ENCODE assay signal across 23 cellular contexts in the genomic region with DNA sequence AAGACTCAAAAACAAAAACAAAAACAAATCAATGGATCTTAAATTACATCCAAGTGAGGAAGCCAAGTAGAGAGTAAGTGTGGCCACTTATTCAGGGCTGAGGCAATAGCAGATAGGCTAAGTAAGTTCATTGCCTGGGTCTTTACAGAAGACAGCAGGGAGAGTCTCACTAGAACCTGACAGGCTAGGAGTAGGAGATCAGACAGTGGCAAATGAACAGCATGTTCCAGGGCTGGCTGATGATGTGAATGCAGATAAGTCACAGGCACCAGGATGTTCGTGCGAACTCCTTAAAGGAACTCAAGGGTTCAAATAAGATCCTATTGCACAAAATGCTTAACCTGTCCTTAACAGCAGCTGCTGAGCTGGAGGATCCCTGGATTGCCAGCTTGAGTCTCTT.
"Had no signal": no experiment of that assay in that cellular context is flagged by ENCODE, and none has a peak within 500 bp of the region (broad histone marks: within the 10 kb centered on the region; RNA-seq: fewer than 3 reads in every experiment).

No MANE protein-coding gene starts in this region.

- H3K4me3 ChIP-seq: esophagus squamous epithelium, spleen, thyroid gland, uterus had no signal

- H3K9me3 ChIP-seq: esophagus squamous epithelium, neutrophil, spleen, thyroid gland, uterus had no signal

- H3K27ac ChIP-seq: brain microvascular endothelial cell, esophagus squamous epithelium, neutrophil, parathyroid adenoma, spleen, thyroid gland, uterus had no signal

- H3K36me3 ChIP-seq: neutrophil, thyroid gland, uterus had no signal

- H3K4me1 ChIP-seq: parathyroid adenoma, uterus had no signal

- DNase-seq: activated CD4-positive, alpha-beta T cell treated with anti-CD3 and anti-CD28 coated beads, Interleukin-2, amount 10 ng/mL, durations not matched to agents 7 days and 5 days; activated CD8-positive, alpha-beta T cell treated with anti-CD3 and anti-CD28 coated beads, Interleukin-2, amount 10 ng/mL, durations not matched to agents 7 days and 5 days; activated naive CD4-positive, alpha-beta T cell treated with anti-CD3 and anti-CD28 coated beads, Interleukin-2, amount 10 ng/mL, durations not matched to agents 7 days and 5 days; activated naive CD8-positive, alpha-beta T cell treated with anti-CD3 and anti-CD28 coated beads, Interleukin-2, amount 50 U/mL, for 24 hours; activated T-cell treated with anti-CD3 and anti-CD28 coated beads, Interleukin-2, amount 50 U/mL, for 24 hours; aorta; brain microvascular endothelial cell; cerebellar nuclear complex; effector CD8-positive, alpha-beta T cell; esophagus squamous epithelium; foreskin fibroblast; hippocampal formation; left cardiac atrium; mesendoderm; natural killer cell; spleen; stimulated activated CD4-positive, alpha-beta T cell treated with anti-CD3 and anti-CD28 coated beads, Interleukin-4, amount 100 ng/mL, for 4 hours; uterus had no signal

- H3K27me3 ChIP-seq: brain microvascular endothelial cell, esophagus squamous epithelium, spleen, thyroid gland, uterus had no signal

- ATAC-seq: activated CD8-positive, alpha-beta T cell treated with anti-CD3 and anti-CD28 coated beads, Interleukin-2, amount 10 ng/mL, durations not matched to agents 7 days and 5 days; activated naive CD8-positive, alpha-beta T cell treated with anti-CD3 and anti-CD28 coated beads, Interleukin-2, amount 50 U/mL, for 24 hours; left cardiac atrium; natural killer cell; sciatic nerve; stimulated activated memory B cell treated with anti-CD40 and anti-IgM and Interleukin-4, amounts not matched to agents 10 μg/mL and 1 μg/mL and 100 μg/mL, for 72 hours had no signal
